ENCODE assay signal across 12 cellular contexts in the genomic region with DNA sequence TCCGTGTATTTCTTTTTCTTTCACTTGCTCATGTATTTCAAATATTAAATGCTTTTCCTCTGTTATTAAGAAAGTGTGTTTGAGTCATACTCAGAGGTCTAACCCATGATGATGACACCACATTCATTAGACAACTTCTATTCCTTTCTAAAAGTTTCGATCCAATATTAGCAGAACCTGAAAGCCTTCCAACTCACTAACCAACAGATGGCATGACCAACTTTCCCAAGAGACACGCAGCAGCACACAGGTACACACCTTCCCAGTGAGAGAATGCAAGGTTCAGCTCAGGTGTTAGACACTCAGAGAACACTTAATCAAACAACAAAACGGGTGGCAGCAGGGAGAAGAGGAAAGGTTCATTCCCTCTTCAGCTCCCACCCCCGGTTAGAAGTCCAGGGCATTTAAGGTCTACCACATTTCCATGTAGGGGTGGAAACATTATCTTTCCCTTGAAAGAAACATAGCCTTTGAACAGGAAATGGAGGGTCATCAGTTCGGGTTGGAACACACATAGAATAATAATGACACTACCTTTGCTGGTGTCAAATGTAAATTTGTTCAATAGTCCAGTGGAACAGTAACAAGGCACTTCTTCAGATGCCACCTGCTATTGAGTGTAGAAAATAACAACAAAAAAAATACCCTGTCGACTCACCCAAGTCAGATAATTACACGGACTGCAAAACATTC.
A peak's percentile ranks its signal among the peaks of the same experiment; 100 is the strongest.
DNase-seq lines count a peak whose midpoint lies in the region; ATAC-seq, FAIRE-seq and TF ChIP-seq lines count a peak whose summit lies in the region.
"Had no signal": no experiment of that assay in that cellular context is flagged by ENCODE, and none has a peak within 500 bp of the region (broad histone marks: within the 10 kb centered on the region; RNA-seq: fewer than 3 reads in every experiment).

No MANE protein-coding gene starts in this region.

- DNase-seq in GM06990 (ENCODE audit: extremely low read depth, insufficient read length): peak; percentile 38
- DNase-seq in GM19239 (ENCODE audit: insufficient read length, low spot score): no peak
- no peak for DNase-seq in T-helper 17 cell
- DNase-seq in foreskin keratinocyte: peak; percentile 62 to 78
- no peak for DNase-seq in activated CD8-positive, alpha-beta memory T cell treated with anti-CD3 and anti-CD28 coated beads, Interleukin-2, amount 50 U/mL, for 4 hours
- no peak for DNase-seq in glutamatergic neuron
- DNase-seq in NCI-H748 treated with DMSO at 0.1 percent for 48 hours (lab: John Stamatoyannopoulos, UW): no peak
- DNase-seq: activated T-cell treated with anti-CD3 and anti-CD28 coated beads for 4 hours; CD8-positive, alpha-beta T cell; cerebellar nuclear complex; NCI-H2029 treated with DMSO at 0.1 percent for 48 hours had no signal

- no peaks in the 10 kb centered on the region for H3K36me3 ChIP-seq in GM06990 (ENCODE audit: control insufficient read depth, insufficient read depth, low read length)

- H3K4me3 Mint-ChIP-seq in T-helper 17 cell: peak overlapping the region; percentile 1
- H3K4me3 Mint-ChIP-seq in glutamatergic neuron (ENCODE audit: unreplicated experiment): no peak overlapping the region
- H3K4me3 Mint-ChIP-seq: CD8-positive, alpha-beta T cell had no signal

- H3K36me3 Mint-ChIP-seq in T-helper 17 cell (ENCODE audit: low read depth) (no peaks in the 10 kb centered on the region), glutamatergic neuron (ENCODE audit: unreplicated experiment) (no peaks in the 10 kb centered on the region)
- H3K36me3 Mint-ChIP-seq: CD8-positive, alpha-beta T cell had no signal

- H3K4me3 ChIP-seq in GM06990 (replicated peaks; ENCODE audit: low read depth, low read length): peak overlapping the region; percentile 23; the same call in 1 of the 2 replicates

- peak; percentile 26 for FAIRE-seq in GM19239 (lab: Jason Lieb, UNC)

- H3K27ac Mint-ChIP-seq in T-helper 17 cell (no peak overlapping the region), glutamatergic neuron (ENCODE audit: unreplicated experiment) (no peak overlapping the region)
- H3K27ac Mint-ChIP-seq: CD8-positive, alpha-beta T cell had no signal

- TF ChIP-seq CTCF in GM06990 (IDR thresholded peaks at IDR 0.05; ENCODE audit: insufficient read depth, low read length, poor library complexity, severe bottlenecking): no peak
- TF ChIP-seq CTCF in foreskin keratinocyte (conservative IDR thresholded peaks at IDR 0.05): peak; percentile 37
- TF ChIP-seq CTCF in glutamatergic neuron (IDR thresholded peaks at IDR 0.05; ENCODE audit: partially characterized antibody, unreplicated experiment): no peak

- H3K27ac ChIP-seq in foreskin keratinocyte: peak overlapping the region; percentile 73

- H3K27me3 Mint-ChIP-seq in T-helper 17 cell (peaks cover 5% of the 10 kb centered on the region), glutamatergic neuron (ENCODE audit: unreplicated experiment) (no peaks in the 10 kb centered on the region)

- H3K9me3 Mint-ChIP-seq in glutamatergic neuron (ENCODE audit: unreplicated experiment): peaks cover 2% of the 10 kb centered on the region
- H3K9me3 Mint-ChIP-seq: CD8-positive, alpha-beta T cell had no signal

- no peaks in the 10 kb centered on the region for H3K9me3 ChIP-seq in T-helper 17 cell (ENCODE audit: control insufficient read depth, low read length, poor library complexity, severe bottlenecking)

- peaks cover 38% of the 10 kb centered on the region for H3K4me1 ChIP-seq in foreskin keratinocyte

- H3K4me1 Mint-ChIP-seq in T-helper 17 cell (peaks cover 7% of the 10 kb centered on the region), glutamatergic neuron (ENCODE audit: low read depth, unreplicated experiment) (peaks cover 11% of the 10 kb centered on the region)

- no peaks in the 10 kb centered on the region for H3K27me3 ChIP-seq in GM06990 (replicated peaks; ENCODE audit: control insufficient read depth, insufficient read depth, low read length)
- no peaks in the 10 kb centered on the region for H3K27me3 ChIP-seq in foreskin keratinocyte

- ATAC-seq in T-helper 17 cell (no peak), foreskin keratinocyte (peak; percentile 48), HG02588 (IDR thresholded peaks at IDR 0.05; ENCODE audit: unreplicated experiment) (no peak)
- ATAC-seq: CD8-positive, alpha-beta T cell had no signal

Comparison
In these comparisons a context has a peak if more than half of its experiments do, and no peak if none do; other contexts are left out.
1. DNase-seq: peak in GM06990 (single experiment) and foreskin keratinocyte (2 of 2); none in GM19239 (single experiment), T-helper 17 cell (0 of 3), activated CD8-positive, alpha-beta memory T cell treated with anti-CD3 and anti-CD28 coated beads, Interleukin-2, amount 50 U/mL, for 4 hours (single experiment), glutamatergic neuron (single experiment) and NCI-H748 treated with DMSO at 0.1 percent for 48 hours (single experiment).